Comparison of ENCODE assay signal across 2 cellular contexts in genomic region chr9:88766778-88767503, GRCh38.
TF ChIP-seq lines count a peak whose summit lies in the region.

No MANE protein-coding gene starts in this region.

TF ChIP-seq in A549, 52 proteins besides CTCF, POLR2A, EP300 and RAD21:
- TF ChIP-seq ELK1 (IDR thresholded peaks at IDR 0.05; ENCODE audit: low read depth, low read length) (no peak), EHF (CRISPR knock-in tag; IDR thresholded peaks at IDR 0.05) (no peak), NR3C1 (IDR thresholded peaks at IDR 0.05) (no peak), KDM5A (IDR thresholded peaks at IDR 0.05) (no peak), GATA3 (IDR thresholded peaks at IDR 0.05; ENCODE audit: borderline replicate concordance) (peak; percentile 31; the same call in 1 of the 2 replicates), KDM1A (IDR thresholded peaks at IDR 0.05; ENCODE audit: low read depth) (no peak), ZSCAN20 (CRISPR knock-in tag; IDR thresholded peaks at IDR 0.05) (no peak), HOXA7 (CRISPR knock-in tag; IDR thresholded peaks at IDR 0.05) (no peak), MAFK (IDR thresholded peaks at IDR 0.05; ENCODE audit: partially characterized antibody) (peak; percentile 57), E2F6 (IDR thresholded peaks at IDR 0.05; ENCODE audit: borderline replicate concordance, low read depth) (no peak), RCOR1 (IDR thresholded peaks at IDR 0.05; ENCODE audit: low read depth, low read length) (no peak), MAZ (IDR thresholded peaks at IDR 0.05; ENCODE audit: borderline replicate concordance, low read depth, low read length) (no peak), HOXB13 (CRISPR knock-in tag; IDR thresholded peaks at IDR 0.05; ENCODE audit: low read depth) (no peak), ZNF302 (CRISPR knock-in tag; IDR thresholded peaks at IDR 0.05) (no peak), ZC3H11A (IDR thresholded peaks at IDR 0.05) (no peak), CHD4 (IDR thresholded peaks at IDR 0.05; ENCODE audit: borderline replicate concordance) (no peak), NFE2L2 (conservative IDR thresholded peaks at IDR 0.05; ENCODE audit: low read length) (no peak), CEBPB (IDR thresholded peaks at IDR 0.05) (no peak), FOSL2 (IDR thresholded peaks at IDR 0.05) (no peak), FOSL2 (CRISPR knock-in tag; IDR thresholded peaks at IDR 0.05) (peak; percentile 61; the same call in 1 of the 2 replicates)
- TF ChIP-seq, protein P1, sequence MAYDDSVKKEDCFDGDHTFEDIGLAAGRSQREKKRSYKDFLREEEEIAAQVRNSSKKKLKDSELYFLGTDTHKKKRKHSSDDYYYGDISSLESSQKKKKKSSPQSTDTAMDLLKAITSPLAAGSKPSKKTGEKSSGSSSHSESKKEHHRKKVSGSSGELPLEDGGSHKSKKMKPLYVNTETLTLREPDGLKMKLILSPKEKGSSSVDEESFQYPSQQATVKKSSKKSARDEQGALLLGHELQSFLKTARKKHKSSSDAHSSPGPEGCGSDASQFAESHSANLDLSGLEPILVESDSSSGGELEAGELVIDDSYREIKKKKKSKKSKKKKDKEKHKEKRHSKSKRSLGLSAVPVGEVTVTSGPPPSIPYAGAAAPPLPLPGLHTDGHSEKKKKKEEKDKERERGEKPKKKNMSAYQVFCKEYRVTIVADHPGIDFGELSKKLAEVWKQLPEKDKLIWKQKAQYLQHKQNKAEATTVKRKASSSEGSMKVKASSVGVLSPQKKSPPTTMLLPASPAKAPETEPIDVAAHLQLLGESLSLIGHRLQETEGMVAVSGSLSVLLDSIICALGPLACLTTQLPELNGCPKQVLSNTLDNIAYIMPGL (CRISPR knock-in tag; IDR thresholded peaks at IDR 0.05; ENCODE audit: borderline replicate concordance): no peak
- TF ChIP-seq, protein P2, sequence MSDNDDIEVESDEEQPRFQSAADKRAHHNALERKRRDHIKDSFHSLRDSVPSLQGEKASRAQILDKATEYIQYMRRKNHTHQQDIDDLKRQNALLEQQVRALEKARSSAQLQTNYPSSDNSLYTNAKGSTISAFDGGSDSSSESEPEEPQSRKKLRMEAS (IDR thresholded peaks at IDR 0.05): no peak

TF ChIP-seq in WTC11, 78 proteins besides CTCF, POLR2A, EP300 and RAD21 (continued from another document):
- TF ChIP-seq, protein P3, sequence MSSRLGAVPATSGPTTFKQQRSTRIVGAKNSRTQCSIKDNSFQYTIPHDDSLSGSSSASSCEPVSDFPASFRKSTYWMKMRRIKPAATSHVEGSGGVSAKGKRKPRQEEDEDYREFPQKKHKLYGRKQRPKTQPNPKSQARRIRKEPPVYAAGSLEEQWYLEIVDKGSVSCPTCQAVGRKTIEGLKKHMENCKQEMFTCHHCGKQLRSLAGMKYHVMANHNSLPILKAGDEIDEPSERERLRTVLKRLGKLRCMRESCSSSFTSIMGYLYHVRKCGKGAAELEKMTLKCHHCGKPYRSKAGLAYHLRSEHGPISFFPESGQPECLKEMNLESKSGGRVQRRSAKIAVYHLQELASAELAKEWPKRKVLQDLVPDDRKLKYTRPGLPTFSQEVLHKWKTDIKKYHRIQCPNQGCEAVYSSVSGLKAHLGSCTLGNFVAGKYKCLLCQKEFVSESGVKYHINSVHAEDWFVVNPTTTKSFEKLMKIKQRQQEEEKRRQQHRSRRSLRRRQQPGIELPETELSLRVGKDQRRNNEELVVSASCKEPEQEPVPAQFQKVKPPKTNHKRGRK (CRISPR knock-in tag; IDR thresholded peaks at IDR 0.05; ENCODE audit: borderline replicate concordance): no peak
- TF ChIP-seq HMGA2 (CRISPR knock-in tag; IDR thresholded peaks at IDR 0.05) (no peak), ZNF121 (CRISPR knock-in tag; IDR thresholded peaks at IDR 0.05) (no peak)
TF ChIP-seq in WTC11: peak in this region for 0.
